ENCODE assay signal across 11 cellular contexts in genomic region chr5:174581483-174581882, GRCh38.
DNase-seq lines count a peak whose midpoint lies in the region; ATAC-seq, FAIRE-seq and TF ChIP-seq lines count a peak whose summit lies in the region.
"Had no signal": no experiment of that assay in that cellular context is flagged by ENCODE, and none has a peak within 500 bp of the region (broad histone marks: within the 10 kb centered on the region; RNA-seq: fewer than 3 reads in every experiment).

No MANE protein-coding gene starts in this region.

- no peak overlapping the region for H3K4me3 Mint-ChIP-seq in T-cell
- H3K4me3 Mint-ChIP-seq: activated naive CD4-positive, alpha-beta T cell treated with anti-CD3 and anti-CD28 coated beads, Interleukin-2, amount 50 U/mL, for 24 hours had no signal

- POLR2A ChIA-PET in T-cell (lab: Charles Lee), result no interaction called here

- peaks cover 4 to 12% (median 6%) of the 10 kb centered on the region in 3 donors for H3K9me3 Mint-ChIP-seq in T-cell

- ATAC-seq in SK-N-SH treated with all-trans-retinoic acid at 6 μM for 48 hours (peak; percentile 38; the same call in 1 of the 3 replicates), T-cell (replicated peaks in 1 of 4) (no peak), HG03108 (IDR thresholded peaks at IDR 0.05; ENCODE audit: unreplicated experiment) (no peak), GM21619 (IDR thresholded peaks at IDR 0.05; ENCODE audit: unreplicated experiment) (no peak)

- no peaks in the 10 kb centered on the region for H3K4me1 Mint-ChIP-seq in T-cell
- H3K4me1 Mint-ChIP-seq: activated naive CD4-positive, alpha-beta T cell treated with anti-CD3 and anti-CD28 coated beads, Interleukin-2, amount 50 U/mL, for 24 hours had no signal

- no peaks in the 10 kb centered on the region for H3K27me3 ChIP-seq in HAP-1 (ENCODE audit: low read depth)
- H3K27me3 ChIP-seq: transverse colon had no signal

- H3K36me3 ChIP-seq in HAP-1 (replicated peaks), result no peaks in the 10 kb centered on the region
- H3K36me3 ChIP-seq: transverse colon had no signal

- H3K36me3 Mint-ChIP-seq in T-cell, result no peaks in the 10 kb centered on the region
- H3K36me3 Mint-ChIP-seq: activated naive CD4-positive, alpha-beta T cell treated with anti-CD3 and anti-CD28 coated beads, Interleukin-2, amount 50 U/mL, for 24 hours had no signal

- H3K9me3 ChIP-seq in HAP-1, result no peaks in the 10 kb centered on the region

- H3K4me3 ChIP-seq in AG09309 (ENCODE audit: control insufficient read depth, low read depth, low read length) (no peak overlapping the region), HAP-1 (no peak overlapping the region)
- H3K4me3 ChIP-seq: skin epidermis, transverse colon had no signal

- TF ChIP-seq CTCF in AG09309 (IDR thresholded peaks at IDR 0.05; ENCODE audit: control insufficient read depth, insufficient read depth, low read depth, low read length, missing control alignments), result peak; percentile 31

- FAIRE-seq in GM12891 (lab: Jason Lieb, UNC), result no peak

- DNase-seq in AG09309 (ENCODE audit: low read depth) (no peak), HAP-1 (ENCODE audit: low spot score in 2 of 2) (peak; percentile 46 to 72), iPS-NIHi7 (ENCODE audit: extremely low spot score) (peak; percentile 80), T-cell (no peak), GM12891 (ENCODE audit: insufficient read length, low spot score) (no peak)
- DNase-seq: transverse colon had no signal

- CTCF ChIA-PET in T-cell (lab: Charles Lee), result interaction anchor here in 1 of 2 donors (0.7 kb wide), 1 partner anchor 162 kb away, joined by 3 read pairs; no protein-coding TSS in a partner anchor

- in situ Hi-C loops in HAP-1 (cut with MboI; ENCODE audit: low sequenced_read_pairs), result loop anchor here (10.0 kb wide), 1 partner anchor 143 kb away; the partner anchor contains the start of gene MSX2

- H3K27ac Mint-ChIP-seq in T-cell, result no peak overlapping the region
- H3K27ac Mint-ChIP-seq: activated naive CD4-positive, alpha-beta T cell treated with anti-CD3 and anti-CD28 coated beads, Interleukin-2, amount 50 U/mL, for 24 hours had no signal

- H3K27me3 Mint-ChIP-seq in T-cell, result peaks cover 2 to 7% of the 10 kb centered on the region in 2 donors
- H3K27me3 Mint-ChIP-seq: activated naive CD4-positive, alpha-beta T cell treated with anti-CD3 and anti-CD28 coated beads, Interleukin-2, amount 50 U/mL, for 24 hours had no signal

- no peaks in the 10 kb centered on the region; the same call in 1 of the 2 replicates for H3K4me1 ChIP-seq in HAP-1
- H3K4me1 ChIP-seq: transverse colon had no signal

- no peak for TF ChIP-seq POLR2A in GM12891 (IDR thresholded peaks at IDR 0.05; ENCODE audit: low read depth, low read length)

TF ChIP-seq in SK-N-SH treated with all-trans-retinoic acid at 6 μM for 48 hours, 23 proteins besides CTCF, POLR2A, EP300 and RAD21:
- TF ChIP-seq SNAI2 (CRISPR knock-in tag; IDR thresholded peaks at IDR 0.05) (no peak), TOX (CRISPR knock-in tag; IDR thresholded peaks at IDR 0.05; ENCODE audit: borderline replicate concordance) (no peak), ESRRG (CRISPR knock-in tag; IDR thresholded peaks at IDR 0.05) (no peak), BACH2 (CRISPR knock-in tag; IDR thresholded peaks at IDR 0.05; ENCODE audit: borderline replicate concordance) (no peak), CSRNP3 (CRISPR knock-in tag; IDR thresholded peaks at IDR 0.05) (no peak), ZFP3 (CRISPR knock-in tag; IDR thresholded peaks at IDR 0.05) (no peak), GLIS3 (CRISPR knock-in tag; IDR thresholded peaks at IDR 0.05) (no peak), CSDC2 (CRISPR knock-in tag; IDR thresholded peaks at IDR 0.05) (no peak), CREB5 (CRISPR knock-in tag; IDR thresholded peaks at IDR 0.05; ENCODE audit: low read depth) (no peak), ZNF565 (CRISPR knock-in tag; conservative IDR thresholded peaks at IDR 0.05; ENCODE audit: low read depth) (no peak)
TF ChIP-seq in SK-N-SH treated with all-trans-retinoic acid at 6 μM for 48 hours: peak in this region for 0.

TF ChIP-seq in GM12891, 5 proteins besides CTCF, POLR2A, EP300 and RAD21:
- TF ChIP-seq POU2F2 (IDR thresholded peaks at IDR 0.05; ENCODE audit: low read depth, low read length) (no peak), SPI1 (IDR thresholded peaks at IDR 0.05; ENCODE audit: low read depth, low read length) (no peak), TAF1 (IDR thresholded peaks at IDR 0.05; ENCODE audit: low read depth, low read length) (no peak), PAX5 (IDR thresholded peaks at IDR 0.05; ENCODE audit: insufficient read depth, low read length, severe bottlenecking) (no peak), POLR2AphosphoS5 (IDR thresholded peaks at IDR 0.05; ENCODE audit: low read depth, low read length) (no peak)
TF ChIP-seq in GM12891: peak in this region for 0.

Comparison
In these comparisons a context has a peak if more than half of its experiments do, and no peak if none do; other contexts are left out.
1. DNase-seq: peak in HAP-1 (2 of 2) and iPS-NIHi7 (single experiment); none in AG09309 (single experiment), T-cell (0 of 34) and GM12891 (single experiment).